ENCODE assay signal across 37 cellular contexts in the genomic region with DNA sequence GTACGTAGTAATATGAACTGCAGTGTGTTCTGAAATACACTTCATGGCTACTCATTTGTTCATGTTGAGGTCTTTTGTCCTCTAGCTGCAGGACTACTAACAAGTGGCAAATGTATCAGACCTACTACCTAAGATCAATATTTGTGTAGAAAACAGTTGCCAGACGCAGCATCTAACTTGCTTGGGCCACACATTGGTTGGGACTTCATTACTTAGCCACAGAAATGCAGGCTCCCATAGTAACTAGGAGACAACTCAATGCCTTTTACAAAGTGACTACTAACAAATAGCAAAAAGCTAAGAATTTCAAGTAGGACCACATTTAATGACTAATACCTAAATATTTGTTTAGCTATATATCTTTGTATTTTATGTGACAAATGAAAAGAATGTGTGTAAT. TPM values are rescaled to one million over a fixed set of nuclear protein-coding genes. Genes with fewer than 3 reads are reported as not detected.
"Had no signal": no experiment of that assay in that cellular context is flagged by ENCODE, and none has a peak within 500 bp of the region (broad histone marks: within the 10 kb centered on the region; RNA-seq: fewer than 3 reads in every experiment).

No MANE protein-coding gene starts in this region.

- H3K27me3 ChIP-seq: ascending aorta, body of pancreas, brain microvascular endothelial cell, cardiac muscle cell, colonic mucosa had no signal

- H3K27ac ChIP-seq: adrenal gland, ascending aorta, body of pancreas, brain microvascular endothelial cell, breast epithelium, cardiac muscle cell, colonic mucosa had no signal

- H3K36me3 ChIP-seq: adrenal gland, ascending aorta, brain microvascular endothelial cell, breast epithelium, cardiac muscle cell, colonic mucosa had no signal

- DNase-seq: activated effector memory CD4-positive, alpha-beta T cell treated with anti-CD3 and anti-CD28 coated beads, Interleukin-2, amount 50 U/mL, for 16 hours; activated effector memory CD4-positive, alpha-beta T cell treated with Interleukin-2 at 50 U/mL for 16 hours; activated gamma-delta T cell; activated gamma-delta T cell treated with Interleukin-2 at 50 U/mL for 16 hours; activated naive CD4-positive, alpha-beta T cell; activated naive CD4-positive, alpha-beta T cell treated with anti-CD3 and anti-CD28 coated beads for 36 hours; activated naive CD4-positive, alpha-beta T cell treated with anti-CD3 and anti-CD28 coated beads, Interleukin-2, amount 10 ng/mL, durations not matched to agents 7 days and 5 days; activated naive CD4-positive, alpha-beta T cell treated with anti-CD3 and anti-CD28 coated beads, Interleukin-2, amount 50 U/mL, for 16 hours; activated naive CD4-positive, alpha-beta T cell treated with Interleukin-2 at 50 U/mL for 16 hours; activated naive CD8-positive, alpha-beta T cell treated with anti-CD3 and anti-CD28 coated beads for 36 hours; activated naive CD8-positive, alpha-beta T cell treated with anti-CD3 and anti-CD28 coated beads, Interleukin-2, amount 10 ng/mL, durations not matched to agents 7 days and 5 days; activated naive CD8-positive, alpha-beta T cell treated with anti-CD3 and anti-CD28 coated beads, Interleukin-2, amount 50 U/mL, for 24 hours; activated T-cell treated with anti-CD3 and anti-CD28 coated beads, Interleukin-2, amount 50 U/mL, for 48 hours; activated T-cell treated with anti-CD3 and anti-CD28 coated beads, Interleukin-2, amount 50 U/mL, for 72 hours; adrenal gland; amniotic stem cell; amygdala; anterior cingulate cortex; aorta; body of pancreas; brain microvascular endothelial cell; caudate nucleus; central memory CD4-positive, alpha-beta T cell; cerebellar nuclear complex; colonic mucosa had no signal

- H3K9me3 ChIP-seq: adrenal gland, ascending aorta, body of pancreas, breast epithelium, colonic mucosa had no signal

- ATAC-seq: activated naive CD4-positive, alpha-beta T cell treated with anti-CD3 and anti-CD28 coated beads, Interleukin-2, amount 50 U/mL, for 72 hours; activated naive CD8-positive, alpha-beta T cell treated with anti-CD3 and anti-CD28 coated beads, Interleukin-2, amount 50 U/mL, for 24 hours; activated T-cell treated with anti-CD3 and anti-CD28 coated beads, Interleukin-2, amount 50 U/mL, for 72 hours; activated T-helper 17 cell treated with anti-CD3 and anti-CD28 coated beads, Interleukin-2, amount 50 U/mL, for 72 hours; body of pancreas had no signal

- H3K4me1 ChIP-seq: adrenal gland, ascending aorta, body of pancreas, breast epithelium, colonic mucosa had no signal

- H3K4me3 ChIP-seq: adrenal gland, ascending aorta, body of pancreas, breast epithelium, cardiac muscle cell, colonic mucosa had no signal

RNA-seq across cellular contexts. Expression of gene CT47C1, which starts 2.5 kb away (rescaled TPM):
- total RNA-seq: activated naive CD4-positive, alpha-beta T cell treated with anti-CD3 and anti-CD28 coated beads for 36 hours; activated naive CD4-positive, alpha-beta T cell treated with anti-CD3 and anti-CD28 coated beads, Interleukin-2, amount 50 U/mL, for 72 hours; activated naive CD8-positive, alpha-beta T cell treated with anti-CD3 and anti-CD28 coated beads for 36 hours; activated naive CD8-positive, alpha-beta T cell treated with anti-CD3 and anti-CD28 coated beads, Interleukin-2, amount 10 ng/mL, durations not matched to agents 7 days and 5 days; activated T-cell treated with anti-CD3 and anti-CD28 coated beads, Interleukin-2, amount 50 U/mL, for 72 hours; activated T-helper 1 cell treated with anti-CD3 and anti-CD28 coated beads, Interleukin-12 subunit alpha, Interleukin-12 subunit beta, Interleukin-2, Interleukin-4 antibody, amounts not matched to agents 30 ng/mL and 10 ng/mL and 1 ng/mL, durations not matched to agents 14 hours and 24 hours and 36 hours; activated T-helper 17 cell treated with anti-CD3 and anti-CD28 coated beads, Interleukin-2, amount 50 U/mL, for 72 hours; activated T-helper 2 cell treated with anti-CD3 and anti-CD28 coated beads, Interferon-gamma antibody, Interleukin-2, Interleukin-4, amounts not matched to agents 10 μg/mL and 5 μg/mL and 100 μg/mL, durations not matched to agents 14 hours and 24 hours and 36 hours; adrenal gland; aorta; ascending aorta; astrocyte; body of pancreas; breast epithelium; bronchial epithelial cell; cardiac muscle cell; cardiac septum; cerebellum; chondrocyte; colonic mucosa had no signal

RNA-seq across cellular contexts. Expression of gene KIAA1210, which starts 52.3 kb away (rescaled TPM):
- total RNA-seq: activated naive CD4-positive, alpha-beta T cell treated with anti-CD3 and anti-CD28 coated beads for 36 hours; activated naive CD4-positive, alpha-beta T cell treated with anti-CD3 and anti-CD28 coated beads, Interleukin-2, amount 50 U/mL, for 72 hours; activated naive CD8-positive, alpha-beta T cell treated with anti-CD3 and anti-CD28 coated beads for 36 hours; activated naive CD8-positive, alpha-beta T cell treated with anti-CD3 and anti-CD28 coated beads, Interleukin-2, amount 10 ng/mL, durations not matched to agents 7 days and 5 days; activated T-cell treated with anti-CD3 and anti-CD28 coated beads, Interleukin-2, amount 50 U/mL, for 72 hours; activated T-helper 1 cell treated with anti-CD3 and anti-CD28 coated beads, Interleukin-12 subunit alpha, Interleukin-12 subunit beta, Interleukin-2, Interleukin-4 antibody, amounts not matched to agents 30 ng/mL and 10 ng/mL and 1 ng/mL, durations not matched to agents 14 hours and 24 hours and 36 hours; activated T-helper 17 cell treated with anti-CD3 and anti-CD28 coated beads, Interleukin-2, amount 50 U/mL, for 72 hours; activated T-helper 2 cell treated with anti-CD3 and anti-CD28 coated beads, Interferon-gamma antibody, Interleukin-2, Interleukin-4, amounts not matched to agents 10 μg/mL and 5 μg/mL and 100 μg/mL, durations not matched to agents 14 hours and 24 hours and 36 hours; aorta; astrocyte; body of pancreas; bronchial epithelial cell; cardiac muscle cell; chondrocyte; colonic mucosa had no signal
